8 cellular contexts compared by ENCODE assay signal in the genomic region with DNA sequence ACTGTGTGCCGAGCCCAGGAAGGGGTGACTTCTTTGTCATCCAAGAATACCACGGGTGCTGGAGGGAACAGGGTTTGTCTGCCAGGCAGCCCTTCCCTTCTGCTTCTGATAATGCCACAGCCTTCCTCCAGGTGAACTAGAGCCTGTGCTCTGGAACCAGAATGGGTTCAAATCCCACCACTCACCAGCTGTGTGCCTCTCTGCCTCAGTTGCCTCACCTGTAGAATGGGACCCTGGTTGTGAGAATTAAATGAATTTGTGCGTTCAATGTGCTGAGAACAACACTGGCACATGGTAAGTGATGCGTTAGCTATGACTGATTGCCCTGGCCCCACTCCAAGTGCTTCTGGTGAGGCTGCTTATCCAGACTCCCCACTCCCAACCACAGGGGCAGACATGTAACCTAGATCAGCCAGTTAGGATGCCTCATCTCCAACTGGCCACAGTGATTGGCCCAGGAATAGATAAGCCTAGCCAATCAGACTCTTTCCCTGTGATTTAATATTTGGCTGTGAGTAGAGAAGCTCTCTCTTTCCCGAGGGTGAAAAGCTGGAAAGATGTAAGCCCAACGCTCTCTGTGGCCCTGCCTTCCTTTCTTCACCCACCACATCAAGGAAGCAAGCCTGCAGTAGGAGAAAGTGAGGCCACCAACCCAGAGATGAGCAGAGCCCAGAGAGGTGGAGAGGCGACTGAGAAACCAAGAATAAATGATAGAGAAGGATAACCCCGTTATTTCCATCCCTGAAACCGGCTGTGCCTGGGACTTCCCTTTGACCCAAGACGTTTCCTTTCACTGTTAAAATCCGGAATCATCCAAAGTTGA. TPM values are rescaled to one million over a fixed set of nuclear protein-coding genes. Genes with fewer than 3 reads are reported as not detected.
DNase-seq lines count a peak whose midpoint lies in the region; ATAC-seq lines count a peak whose summit lies in the region.

No MANE protein-coding gene starts in this region.

- in situ Hi-C loops in Caki2 (cut with HindIII; ENCODE audit: low pct_unique_long_range_greater_than_20kb, low sequenced_read_pairs) (no loop called here), SK-MEL-5 (cut with HindIII; ENCODE audit: low pct_unique_long_range_greater_than_20kb, low sequenced_read_pairs) (no loop called here)

- H3K36me3 Mint-ChIP-seq in naive thymus-derived CD8-positive, alpha-beta T cell = no peaks in the 10 kb centered on the region

- no peaks in the 10 kb centered on the region for H3K27me3 Mint-ChIP-seq in naive thymus-derived CD8-positive, alpha-beta T cell

- H3K9me3 Mint-ChIP-seq in naive thymus-derived CD8-positive, alpha-beta T cell = no peaks in the 10 kb centered on the region

- DNase-seq in Caki2 (ENCODE audit: low read depth) (peak; percentile 95), HT1080 (ENCODE audit: low read depth) (peak; percentile 90), SK-MEL-5 (ENCODE audit: low read depth, low spot score) (peak; percentile 53), hepatic stellate cell (ENCODE audit: low spot score) (peak; percentile 50), mesenteric fat pad (ENCODE audit: low spot score) (no peak)
- DNase-seq in naive thymus-derived CD8-positive, alpha-beta T cell = no peak

- H3K27ac Mint-ChIP-seq in naive thymus-derived CD8-positive, alpha-beta T cell = peak overlapping the region in 2 of 10 donors; percentile 51 to 61

- POLR2A ChIA-PET in naive thymus-derived CD8-positive, alpha-beta T cell (lab: Charles Lee) = interaction anchor here (1.2 to 3.7 kb wide), 8 partner anchors 17 to 58 kb away, joined by 3 to 84 read pairs (median 14); partner anchors contain the start of gene LAPTM5

- peaks cover 12 to 30% (median 14%) of the 10 kb centered on the region in 4 donors for H3K4me1 Mint-ChIP-seq in naive thymus-derived CD8-positive, alpha-beta T cell

- H3K4me3 Mint-ChIP-seq in naive thymus-derived CD8-positive, alpha-beta T cell = peak overlapping the region in 1 of 10 donors; percentile 1

- ATAC-seq in GM21619 (IDR thresholded peaks at IDR 0.05; ENCODE audit: unreplicated experiment) = no peak
- no peak for ATAC-seq in naive thymus-derived CD8-positive, alpha-beta T cell
- no peak for ATAC-seq in GM19324 (IDR thresholded peaks at IDR 0.05; ENCODE audit: low FRiP score, unreplicated experiment)

RNA-seq across cellular contexts. Expression of gene LAPTM5, which starts 20.8 kb away (rescaled TPM):
- 0.14 and 0.17 TPM in 2 replicates for total RNA-seq in Caki2 (2014; rRNA removed; shearing (Covaris generic); ENCODE audit: low replicate concordance)
- total RNA-seq in HT1080 (2014; rRNA removed; shearing (Covaris generic)) = 0.50 and 1.5 TPM in 2 replicates
- 0.79 and 0.81 TPM in 2 replicates for polyA plus RNA-seq in HT1080 (2015; cell fraction: cytosol; rRNA removed)
- 0.42 and 1.3 TPM in 2 replicates for polyA plus RNA-seq in HT1080 (2015; cell fraction: nucleus; rRNA removed)
- total RNA-seq in SK-MEL-5 (2014; rRNA removed; shearing (Covaris generic)) = 0.05 TPM in 1 of 2 replicates, not detected in the other
- 0.21 and 0.54 TPM in 2 replicates for polyA plus RNA-seq in SK-MEL-5 (2015; cell fraction: cytosol; rRNA removed)
- polyA plus RNA-seq in SK-MEL-5 (2015; cell fraction: nucleus; rRNA removed) = not detected in 2 replicates
- 251 TPM for total RNA-seq in mesenteric fat pad
- total RNA-seq in naive thymus-derived CD8-positive, alpha-beta T cell = 100 to 1,000 TPM; 565 to 585 TPM
- polyA plus RNA-seq in naive thymus-derived CD8-positive, alpha-beta T cell = 100 to 1,000 TPM; 534 to 602 (median 561) TPM

RNA-seq across cellular contexts. Expression of gene MATN1, which starts 55.0 kb away (rescaled TPM):
- total RNA-seq in Caki2 (2014; rRNA removed; shearing (Covaris generic); ENCODE audit: low replicate concordance) = not detected in 2 replicates
- 0.43 TPM in 1 of 2 replicates, not detected in the other for total RNA-seq in HT1080 (2014; rRNA removed; shearing (Covaris generic))
- polyA plus RNA-seq in HT1080 (2015; cell fraction: cytosol; rRNA removed) = 0.10 TPM in 1 of 2 replicates, not detected in the other
- 0.04 and 0.79 TPM in 2 replicates for polyA plus RNA-seq in HT1080 (2015; cell fraction: nucleus; rRNA removed)
- 0.08 and 0.18 TPM in 2 replicates for total RNA-seq in SK-MEL-5 (2014; rRNA removed; shearing (Covaris generic))
- 0.58 TPM in 1 of 2 replicates, not detected in the other for polyA plus RNA-seq in SK-MEL-5 (2015; cell fraction: cytosol; rRNA removed)
- 0.11 TPM in 1 of 2 replicates, not detected in the other for polyA plus RNA-seq in SK-MEL-5 (2015; cell fraction: nucleus; rRNA removed)
- total RNA-seq in mesenteric fat pad = not detected
- under 1 TPM; 0.47 to 0.96 TPM for total RNA-seq in naive thymus-derived CD8-positive, alpha-beta T cell
- under 1 TPM in 1 of 3 donors, not detected in 2; 0.07 TPM for polyA plus RNA-seq in naive thymus-derived CD8-positive, alpha-beta T cell

Comparison
In these comparisons a context has a peak if more than half of its experiments do, and no peak if none do; other contexts are left out.
1. DNase-seq: peak in Caki2 (single experiment), HT1080 (single experiment), SK-MEL-5 (single experiment) and hepatic stellate cell (single experiment); none in mesenteric fat pad (single experiment) and naive thymus-derived CD8-positive, alpha-beta T cell (0 of 10).
2. RNA of gene LAPTM5, which starts 20.8 kb away (total RNA-seq): 565 to 585 TPM in naive thymus-derived CD8-positive, alpha-beta T cell and 251 TPM in mesenteric fat pad (single experiment); 0.50 to 1.5 TPM in HT1080, 0.14 to 0.17 TPM in Caki2 and 0.05 TPM in SK-MEL-5; every median in the first group is over 100 times any median in the second.